Comparison of ENCODE assay signal across 8 cellular contexts in the genomic region with DNA sequence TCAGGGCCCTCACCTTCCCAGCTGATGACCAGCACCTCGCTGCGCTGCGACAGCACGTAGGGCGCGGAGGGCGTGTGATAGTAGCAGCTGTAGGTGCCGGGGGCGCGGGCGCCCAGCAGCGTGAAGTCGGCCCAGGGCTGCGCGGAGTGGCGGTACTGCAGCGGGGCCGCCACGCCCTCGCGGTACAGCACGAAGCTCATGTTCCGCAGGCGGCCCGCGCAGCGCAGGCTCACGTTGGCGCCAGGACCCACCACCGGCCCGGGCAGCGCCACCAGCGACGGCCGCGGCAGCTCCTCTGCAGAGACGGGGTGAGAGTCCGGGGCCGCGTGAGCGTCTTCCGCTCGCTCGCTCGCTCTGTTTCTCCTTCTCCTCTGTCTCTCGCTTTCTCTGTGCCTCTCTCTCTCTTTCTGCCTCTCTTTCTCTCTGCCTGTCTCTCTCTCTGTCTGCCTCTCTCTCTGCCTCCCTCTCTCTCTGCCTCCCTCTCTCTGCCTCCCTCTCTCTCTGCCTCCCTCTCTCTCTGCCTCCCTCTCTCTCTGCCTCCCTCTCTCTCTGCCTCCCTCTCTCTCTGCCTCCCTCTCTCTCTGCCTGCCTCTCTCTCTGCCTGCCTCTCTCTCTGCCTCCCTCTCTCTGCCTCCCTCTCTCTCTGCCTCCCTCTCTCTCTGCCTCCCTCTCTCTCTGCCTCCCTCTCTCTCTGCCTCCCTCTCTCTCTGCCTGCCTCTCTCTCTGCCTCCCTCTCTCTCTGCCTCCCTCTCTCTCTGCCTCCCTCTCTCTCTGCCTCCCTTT. TPM values are rescaled to one million over a fixed set of nuclear protein-coding genes. Genes with fewer than 3 reads are reported as not detected.
DNase-seq lines count a peak whose midpoint lies in the region; ATAC-seq and TF ChIP-seq lines count a peak whose summit lies in the region.
"Not testable (repeated sequence)": the region's sequence is repeated elsewhere in the genome, so short reads cannot be mapped to it uniquely, and the experiment has no call there.

No MANE protein-coding gene starts in this region.

- not testable (repeated sequence) for H3K27me3 ChIP-seq in KMS-11 (ENCODE audit: insufficient read depth, low read depth); SK-N-SH (ENCODE audit: insufficient read depth)
- peaks cover 37% of the 10 kb centered on the region for H3K27me3 ChIP-seq in ectodermal cell (ENCODE audit: control insufficient read depth, insufficient read depth, low read length, poor library complexity, severe bottlenecking)
- H3K27me3 ChIP-seq in iPS-20b (ENCODE audit: insufficient read depth, low read length): peaks cover 36% of the 10 kb centered on the region
- H3K27me3 ChIP-seq in stomach: peaks cover 0 to 31% (median 19%) of the 10 kb centered on the region in 3 donors

- TF ChIP-seq EP300 in SK-N-SH (IDR thresholded peaks at IDR 0.05; ENCODE audit: borderline replicate concordance in 1 of 2, low read depth in 1 of 2, low read length in 1 of 2); stomach (IDR thresholded peaks at IDR 0.05): not testable (repeated sequence)

- peak overlapping the region; percentile 54 for H3K4me3 Mint-ChIP-seq in activated T-helper 17 cell treated with anti-CD3 and anti-CD28 coated beads, Interleukin-2, amount 50 U/mL, for 72 hours

- DNase-seq in D341Med (ENCODE audit: low spot score) (peak; percentile 77), SK-N-SH (peak; percentile 80), stomach (peak; percentile 54)
- DNase-seq in omental fat pad (ENCODE audit: low spot score): not testable (repeated sequence)

- H3K79me2 ChIP-seq in KMS-11 (ENCODE audit: insufficient read depth, low read depth); SK-N-SH (ENCODE audit: insufficient read depth): not testable (repeated sequence)

- H4K20me1 ChIP-seq in KMS-11 (ENCODE audit: insufficient read depth); SK-N-SH (ENCODE audit: insufficient read depth): not testable (repeated sequence)

- not testable (repeated sequence) for H3K9ac ChIP-seq in KMS-11; SK-N-SH; iPS-20b (ENCODE audit: low read depth, low read length)

- not testable (repeated sequence) for TF ChIP-seq CTCF in KMS-11 (conservative IDR thresholded peaks at IDR 0.05; ENCODE audit: low read depth, low read length); SK-N-SH (IDR thresholded peaks at IDR 0.05); omental fat pad (IDR thresholded peaks at IDR 0.05)
- peak in 1 of 7 experiments; percentile 25 for TF ChIP-seq CTCF in stomach (IDR thresholded peaks at IDR 0.05)

- 9% methylated on average over 18 of the region's 46 CpGs for WGBS in SK-N-SH (ENCODE audit: low lambda C conversion rate)
- 1% methylated on average over 46 of the region's 46 CpGs for WGBS in ectodermal cell, 2 experiments
- 0 to 1% (median 1%) methylated on average over 19 to 46 of the region's 46 CpGs for WGBS in stomach, 5 donors

- CTCF ChIA-PET in SK-N-SH (lab: Yijun Ruan, JAX): interaction anchor here (1.4 to 1.5 kb wide), 2 partner anchors 66 to 72 kb away, joined by 5 to 6 read pairs; no protein-coding TSS in a partner anchor

- not testable (repeated sequence) for H3K4me2 ChIP-seq in KMS-11
- peak overlapping the region; percentile 69 for H3K4me2 ChIP-seq in SK-N-SH

- not testable (repeated sequence) for H3K9me2 ChIP-seq in SK-N-SH

- H3F3A ChIP-seq in SK-N-SH (replicated peaks; ENCODE audit: insufficient read depth): not testable (repeated sequence)

- not testable (repeated sequence) for H3K36me3 ChIP-seq in KMS-11 (ENCODE audit: insufficient read depth); SK-N-SH (replicated peaks in 1 of 2; ENCODE audit: control insufficient read depth in 1 of 2, insufficient read depth in 2 of 2, low read length in 1 of 2); ectodermal cell (ENCODE audit: control insufficient read depth, insufficient read depth, low read length); iPS-20b (ENCODE audit: insufficient read depth, low read depth, low read length); stomach

- H2AFZ ChIP-seq in KMS-11 (ENCODE audit: low read depth) (peak overlapping the region; percentile 71; the same call in 1 of the 2 replicates), SK-N-SH (ENCODE audit: low read depth) (peak overlapping the region; percentile 22; the same call in 1 of the 2 replicates)

- not testable (repeated sequence) for H3K4me1 Mint-ChIP-seq in activated T-helper 17 cell treated with anti-CD3 and anti-CD28 coated beads, Interleukin-2, amount 50 U/mL, for 72 hours

- H3K27ac Mint-ChIP-seq in activated T-helper 17 cell treated with anti-CD3 and anti-CD28 coated beads, Interleukin-2, amount 50 U/mL, for 72 hours: peak overlapping the region; percentile 18

- not testable (repeated sequence) for H3K27me3 Mint-ChIP-seq in activated T-helper 17 cell treated with anti-CD3 and anti-CD28 coated beads, Interleukin-2, amount 50 U/mL, for 72 hours

- not testable (repeated sequence) for H3K4me3 ChIP-seq in KMS-11 (IDR thresholded peaks at IDR 0.05; ENCODE audit: insufficient read depth, low read depth, low read length)
- H3K4me3 ChIP-seq in SK-N-SH (ENCODE audit: low read depth in 2 of 2, low read length in 1 of 2) (peak overlapping the region in 1 of 2 experiments; percentile 19; a peak in 2 of 4 replicates), ectodermal cell (ENCODE audit: insufficient read depth, low read depth, low read length) (peak overlapping the region; percentile 33), iPS-20b (ENCODE audit: low read length) (peak overlapping the region; percentile 67; the same call in 1 of the 2 replicates), stomach (peak overlapping the region; percentile 30 to 50 (median 43))

- TF ChIP-seq POLR2A in stomach (IDR thresholded peaks at IDR 0.05): not testable (repeated sequence)

- intact Hi-C loops in stomach (cut with DNase I; ENCODE audit: low total_unique reads): not testable (repeated sequence)

- H3K4me1 ChIP-seq in KMS-11 (ENCODE audit: low read depth, poor library complexity, severe bottlenecking); SK-N-SH (ENCODE audit: control insufficient read depth in 1 of 2, insufficient read depth in 2 of 2, low read depth in 1 of 2, low read length in 1 of 2); ectodermal cell (ENCODE audit: control insufficient read depth, insufficient read depth, low read length); iPS-20b (ENCODE audit: insufficient read depth, low read length): not testable (repeated sequence)
- H3K4me1 ChIP-seq in stomach: peaks cover 0 to 22% (median 13%) of the 10 kb centered on the region in 4 donors

- POLR2A ChIA-PET in SK-N-SH (lab: Yijun Ruan, JAX): interaction anchor here (0.9 kb wide), 1 partner anchor 19 kb away, joined by 5 read pairs; the partner anchor contains the start of gene TFPT

- TF ChIP-seq RAD21 in SK-N-SH (IDR thresholded peaks at IDR 0.05; ENCODE audit: low read length): not testable (repeated sequence)

- H3K9me3 ChIP-seq in SK-N-SH; ectodermal cell (ENCODE audit: control insufficient read depth, low read length); iPS-20b (ENCODE audit: insufficient read depth, low read depth, low read length); stomach: not testable (repeated sequence)

- peak; percentile 82 for ATAC-seq in activated T-helper 17 cell treated with anti-CD3 and anti-CD28 coated beads, Interleukin-2, amount 50 U/mL, for 72 hours (replicated peaks)
- ATAC-seq in omental fat pad (ENCODE audit: low FRiP score): peak; percentile 49

- not testable (repeated sequence) for H3K27ac ChIP-seq in KMS-11; SK-N-SH (ENCODE audit: low read depth in 2 of 2, low read length in 1 of 2); ectodermal cell (ENCODE audit: insufficient read depth, low read depth, low read length, poor library complexity, severe bottlenecking); iPS-20b (ENCODE audit: low read length)
- H3K27ac ChIP-seq in stomach: peak overlapping the region in 1 of 5 donors; percentile 72

- H3K36me3 Mint-ChIP-seq in activated T-helper 17 cell treated with anti-CD3 and anti-CD28 coated beads, Interleukin-2, amount 50 U/mL, for 72 hours (ENCODE audit: low read depth): not testable (repeated sequence)

- not testable (repeated sequence) for H3K9me3 Mint-ChIP-seq in activated T-helper 17 cell treated with anti-CD3 and anti-CD28 coated beads, Interleukin-2, amount 50 U/mL, for 72 hours

RNA-seq across cellular contexts. Expression of gene OSCAR, which starts 4.6 kb away (rescaled TPM):
- 0.97 and 1.2 TPM in 2 replicates for polyA plus RNA-seq in SK-N-SH (2012; rRNA removed)
- 0.68 TPM in 2 replicates for polyA plus RNA-seq in SK-N-SH (2012; cell fraction: cytosol; rRNA removed)
- polyA plus RNA-seq in SK-N-SH (2012; cell fraction: nucleus; rRNA removed): 5.4 and 10.6 TPM in 2 replicates
- under 1 TPM in 1 of 2 donors, not detected in 1; 0.58 TPM for total RNA-seq in activated T-helper 17 cell treated with anti-CD3 and anti-CD28 coated beads, Interleukin-2, amount 50 U/mL, for 72 hours
- 0.72 TPM for polyA plus RNA-seq in ectodermal cell (2013, experiment 1 of 4)
- polyA plus RNA-seq in ectodermal cell (2013, experiment 2 of 4): 0.43 TPM
- 0.59 TPM for polyA plus RNA-seq in ectodermal cell (2013, experiment 3 of 4)
- 0.32 TPM for polyA plus RNA-seq in ectodermal cell (2013, experiment 4 of 4)
- total RNA-seq in omental fat pad: 1 to 10 TPM; 1.3 to 8.3 (median 5.5) TPM
- total RNA-seq in stomach: 1 to 10 TPM in 1 of 5 donors, under 1 TPM in 1, not detected in 3; 0.45 to 2.6 TPM
- polyA plus RNA-seq in stomach: under 1 TPM in 2 of 3 donors, not detected in 1; 0.81 to 0.95 TPM

RNA-seq across cellular contexts. Expression of gene NDUFA3, which starts 6.6 kb away (rescaled TPM):
- polyA plus RNA-seq in SK-N-SH (2012; rRNA removed) (71.5 and 87.0 TPM in 2 replicates), stomach (100 to 1,000 TPM; 253 to 356 (median 281) TPM)
- 53.0 and 62.3 TPM in 2 replicates for polyA plus RNA-seq in SK-N-SH (2012; cell fraction: cytosol; rRNA removed)
- 37.8 and 38.0 TPM in 2 replicates for polyA plus RNA-seq in SK-N-SH (2012; cell fraction: nucleus; rRNA removed)
- total RNA-seq in activated T-helper 17 cell treated with anti-CD3 and anti-CD28 coated beads, Interleukin-2, amount 50 U/mL, for 72 hours: 10 to 100 TPM; 39.4 to 70.1 TPM
- 195 TPM for polyA plus RNA-seq in ectodermal cell (2013, experiment 1 of 4)
- 190 TPM for polyA plus RNA-seq in ectodermal cell (2013, experiment 2 of 4)
- 174 TPM for polyA plus RNA-seq in ectodermal cell (2013, experiment 3 of 4)
- polyA plus RNA-seq in ectodermal cell (2013, experiment 4 of 4): 180 TPM
- total RNA-seq in omental fat pad (10 to 100 TPM in 3 of 4 donors, 1 to 10 TPM in 1; 7.1 to 33.0 (median 28.6) TPM), stomach (100 to 1,000 TPM in 1 of 5 donors, 10 to 100 TPM in 1, 1 to 10 TPM in 2, not detected in 1; 7.0 to 401 (median 16.2) TPM)

RNA-seq across cellular contexts. Expression of gene TARM1, which starts 14.9 kb away (rescaled TPM):
- polyA plus RNA-seq in SK-N-SH (2012; rRNA removed) (not detected in 2 replicates), stomach (not detected)
- polyA plus RNA-seq in SK-N-SH (2012; cell fraction: cytosol; rRNA removed): not detected in 2 replicates
- not detected in 2 replicates for polyA plus RNA-seq in SK-N-SH (2012; cell fraction: nucleus; rRNA removed)
- total RNA-seq in activated T-helper 17 cell treated with anti-CD3 and anti-CD28 coated beads, Interleukin-2, amount 50 U/mL, for 72 hours: not detected
- polyA plus RNA-seq in ectodermal cell (2013, experiment 1 of 4): not detected
- not detected for polyA plus RNA-seq in ectodermal cell (2013, experiment 2 of 4)
- not detected for polyA plus RNA-seq in ectodermal cell (2013, experiment 3 of 4)
- not detected for polyA plus RNA-seq in ectodermal cell (2013, experiment 4 of 4)
- total RNA-seq in omental fat pad (not detected), stomach (not detected)

RNA-seq across cellular contexts. Expression of gene TFPT, which starts 19.4 kb away (rescaled TPM):
- 39.8 and 49.7 TPM in 2 replicates for polyA plus RNA-seq in SK-N-SH (2012; rRNA removed)
- polyA plus RNA-seq in SK-N-SH (2012; cell fraction: cytosol; rRNA removed): 34.0 and 36.9 TPM in 2 replicates
- polyA plus RNA-seq in SK-N-SH (2012; cell fraction: nucleus; rRNA removed): 27.1 and 39.4 TPM in 2 replicates
- total RNA-seq in activated T-helper 17 cell treated with anti-CD3 and anti-CD28 coated beads, Interleukin-2, amount 50 U/mL, for 72 hours: 10 to 100 TPM; 31.4 to 47.3 TPM
- 21.7 TPM for polyA plus RNA-seq in ectodermal cell (2013, experiment 1 of 4)
- polyA plus RNA-seq in ectodermal cell (2013, experiment 2 of 4): 21.9 TPM
- 17.7 TPM for polyA plus RNA-seq in ectodermal cell (2013, experiment 3 of 4)
- polyA plus RNA-seq in ectodermal cell (2013, experiment 4 of 4): 19.1 TPM
- total RNA-seq in omental fat pad: 10 to 100 TPM in 3 of 4 donors, 1 to 10 TPM in 1; 9.7 to 19.9 (median 15.6) TPM
- 10 to 100 TPM in 1 of 5 donors, 1 to 10 TPM in 2, under 1 TPM in 1, not detected in 1; 0.45 to 10.9 (median 4.8) TPM for total RNA-seq in stomach
- polyA plus RNA-seq in stomach: 10 to 100 TPM; 22.9 to 31.8 (median 23.1) TPM

RNA-seq across cellular contexts. Expression of gene PRPF31, which starts 19.5 kb away (rescaled TPM):
- polyA plus RNA-seq in SK-N-SH (2012; rRNA removed) (72.2 and 81.0 TPM in 2 replicates), stomach (10 to 100 TPM; 46.3 to 53.1 (median 46.3) TPM)
- polyA plus RNA-seq in SK-N-SH (2012; cell fraction: cytosol; rRNA removed): 57.6 and 69.5 TPM in 2 replicates
- polyA plus RNA-seq in SK-N-SH (2012; cell fraction: nucleus; rRNA removed): 129 and 133 TPM in 2 replicates
- total RNA-seq in activated T-helper 17 cell treated with anti-CD3 and anti-CD28 coated beads, Interleukin-2, amount 50 U/mL, for 72 hours: 10 to 100 TPM; 56.4 to 99.2 TPM
- polyA plus RNA-seq in ectodermal cell (2013, experiment 1 of 4): 73.3 TPM
- 75.3 TPM for polyA plus RNA-seq in ectodermal cell (2013, experiment 2 of 4)
- polyA plus RNA-seq in ectodermal cell (2013, experiment 3 of 4): 55.2 TPM
- 61.6 TPM for polyA plus RNA-seq in ectodermal cell (2013, experiment 4 of 4)
- total RNA-seq in omental fat pad (10 to 100 TPM; 33.8 to 50.1 (median 39.7) TPM), stomach (10 to 100 TPM; 22.8 to 98.2 (median 27.8) TPM)
